ENCODE assay signal across 25 cellular contexts in genomic region chr18:79640875-79641274, GRCh38.
"Had no signal": no experiment of that assay in that cellular context is flagged by ENCODE, and none has a peak within 500 bp of the region (broad histone marks: within the 10 kb centered on the region; RNA-seq: fewer than 3 reads in every experiment).

No MANE protein-coding gene starts in this region.

- H3K27me3 ChIP-seq: ovary, right lobe of liver had no signal

- H3K4me3 ChIP-seq: coronary artery, esophagus squamous epithelium, heart right ventricle, lung, ovary, right lobe of liver, smooth muscle cell, stomach, thyroid gland had no signal

- H3K4me1 Mint-ChIP-seq: stimulated activated effector memory CD8-positive, alpha-beta T cell treated with anti-CD3 and anti-CD28 coated beads, Interleukin-12 subunit alpha, Interleukin-12 subunit beta, amount 100 ng/mL, for 72 hours had no signal

- H3K4me1 ChIP-seq: right lobe of liver, thyroid gland had no signal

- H3K4me3 Mint-ChIP-seq: effector memory CD8-positive, alpha-beta T cell; memory B cell; natural killer cell; stimulated activated effector memory CD8-positive, alpha-beta T cell treated with anti-CD3 and anti-CD28 coated beads, Interleukin-12 subunit alpha, Interleukin-12 subunit beta, amount 100 ng/mL, for 72 hours; type B pancreatic cell had no signal

- H3K36me3 Mint-ChIP-seq: memory B cell; natural killer cell; stimulated activated effector memory CD8-positive, alpha-beta T cell treated with anti-CD3 and anti-CD28 coated beads, Interleukin-12 subunit alpha, Interleukin-12 subunit beta, amount 100 ng/mL, for 72 hours; type B pancreatic cell had no signal

- H3K4me2 ChIP-seq: smooth muscle cell had no signal

- H3K9me3 Mint-ChIP-seq: effector memory CD8-positive, alpha-beta T cell; memory B cell; natural killer cell; stimulated activated effector memory CD8-positive, alpha-beta T cell treated with anti-CD3 and anti-CD28 coated beads, Interleukin-12 subunit alpha, Interleukin-12 subunit beta, amount 100 ng/mL, for 72 hours; type B pancreatic cell had no signal

- DNase-seq: effector memory CD8-positive, alpha-beta T cell; erythroblast; esophagus squamous epithelium; foreskin melanocyte; glutamatergic neuron; heart right ventricle; hippocampal formation; kidney glomerular epithelial cell; left colon; left ventricle myocardium superior; natural killer cell; ovary; right lobe of liver; stimulated activated CD4-positive, alpha-beta T cell treated with anti-CD3 and anti-CD28 coated beads, Interleukin-12 subunit alpha, Interleukin-12 subunit beta, amount 100 ng/mL, for 4 hours; stimulated activated CD4-positive, alpha-beta T cell treated with anti-CD3 and anti-CD28 coated beads, Interleukin-1b, Interleukin-23, amount 100 ng/mL, for 48 hours; stimulated activated CD4-positive, alpha-beta T cell treated with anti-CD3 and anti-CD28 coated beads, Interleukin-4, amount 100 ng/mL, for 24 hours; stimulated activated naive CD4-positive, alpha-beta T cell treated with Interleukin-2 at 50 U/mL for 16 hours; stomach; thyroid gland had no signal

- H3K27me3 Mint-ChIP-seq: memory B cell had no signal

- H3K27ac Mint-ChIP-seq: effector memory CD8-positive, alpha-beta T cell; memory B cell; natural killer cell; stimulated activated effector memory CD8-positive, alpha-beta T cell treated with anti-CD3 and anti-CD28 coated beads, Interleukin-12 subunit alpha, Interleukin-12 subunit beta, amount 100 ng/mL, for 72 hours; type B pancreatic cell had no signal

- H3K9me3 ChIP-seq: esophagus squamous epithelium, heart right ventricle, ovary, right lobe of liver, stomach, thyroid gland had no signal

- H3K27ac ChIP-seq: coronary artery, esophagus squamous epithelium, heart right ventricle, ovary, right lobe of liver, stomach, thyroid gland had no signal

- H3K36me3 ChIP-seq: esophagus squamous epithelium, heart right ventricle, ovary, right lobe of liver, stomach, thyroid gland had no signal
